Comparison of ENCODE assay signal across 16 cellular contexts in genomic region chr2:2577366-2577765, GRCh38.
DNase-seq lines count a peak whose midpoint lies in the region; ATAC-seq, FAIRE-seq and TF ChIP-seq lines count a peak whose summit lies in the region.
"Had no signal": no experiment of that assay in that cellular context is flagged by ENCODE, and none has a peak within 500 bp of the region (broad histone marks: within the 10 kb centered on the region; RNA-seq: fewer than 3 reads in every experiment).

No MANE protein-coding gene starts in this region.

- H3K9ac ChIP-seq in rectal smooth muscle tissue (ENCODE audit: low read length) = no peak overlapping the region

- H3K4me3 ChIP-seq in rectal smooth muscle tissue (ENCODE audit: low read length) (no peak overlapping the region), gastroesophageal sphincter (no peak overlapping the region)
- H3K4me3 ChIP-seq: MG63 had no signal

- peak overlapping the region; percentile 28 for H3K27ac ChIP-seq in rectal smooth muscle tissue (ENCODE audit: low read depth, low read length)
- H3K27ac ChIP-seq in gastroesophageal sphincter = no peak overlapping the region

- TF ChIP-seq POLR2A in gastroesophageal sphincter (IDR thresholded peaks at IDR 0.05) = no peak

- H3K27me3 ChIP-seq in rectal smooth muscle tissue (ENCODE audit: control insufficient read depth, insufficient read depth, low read length) (peaks cover 1% of the 10 kb centered on the region), gastroesophageal sphincter (no peaks in the 10 kb centered on the region)
- H3K27me3 ChIP-seq: MG63 had no signal

- FAIRE-seq in frontal cortex (lab: Jason Lieb, UNC) = no peak

- DNase-seq in NCI-H1092 (lab: John Stamatoyannopoulos, UW) = peak; percentile 72
- DNase-seq in NCI-H69 (lab: John Stamatoyannopoulos, UW) = peak; percentile 86
- DNase-seq in frontal cortex (ENCODE audit: low spot score in 2 of 2) = peak; percentile 70 to 71
- no peak for DNase-seq in central memory CD4-positive, alpha-beta T cell
- DNase-seq in hepatic stellate cell (ENCODE audit: low spot score) = no peak
- DNase-seq: activated CD8-positive, alpha-beta T cell treated with anti-CD3 and anti-CD28 coated beads for 36 hours; activated naive CD4-positive, alpha-beta T cell treated with anti-CD3 and anti-CD28 coated beads, Interleukin-2, amount 10 ng/mL, durations not matched to agents 7 days and 5 days; CD4-positive, CD25-positive, alpha-beta regulatory T cell; foreskin fibroblast; MG63; stimulated activated CD4-positive, alpha-beta T cell treated with anti-CD3 and anti-CD28 coated beads, Interleukin-4, amount 100 ng/mL, for 1 hour; stimulated activated naive CD8-positive, alpha-beta T cell treated with anti-CD3 and anti-CD28 coated beads, Interleukin-15, Interleukin-2, amounts not matched to agents 100 U/mL and 50 U/mL, for 24 hours; T1000 had no signal

- WGBS in gastroesophageal sphincter (ENCODE audit: low coverage in 1 of 2), 2 donors = 52 to 71% methylated on average over 5 to 13 of the region's 13 CpGs

- no peak for TF ChIP-seq EP300 in gastroesophageal sphincter (IDR thresholded peaks at IDR 0.05)

- TF ChIP-seq CTCF in gastroesophageal sphincter (IDR thresholded peaks at IDR 0.05) = no peak

- H3K4me1 ChIP-seq in rectal smooth muscle tissue (ENCODE audit: control insufficient read depth, insufficient read depth, low read length) = no peaks in the 10 kb centered on the region
- no peaks in the 10 kb centered on the region for H3K4me1 ChIP-seq in gastroesophageal sphincter

- no peaks in the 10 kb centered on the region for H3K9me3 ChIP-seq in gastroesophageal sphincter
- H3K9me3 ChIP-seq: MG63 had no signal

- H3K36me3 ChIP-seq in rectal smooth muscle tissue (ENCODE audit: control insufficient read depth, insufficient read depth, low read length) (no peaks in the 10 kb centered on the region), gastroesophageal sphincter (no peaks in the 10 kb centered on the region)
- H3K36me3 ChIP-seq: MG63 had no signal

- no peak for ATAC-seq in HG02981 (IDR thresholded peaks at IDR 0.05; ENCODE audit: unreplicated experiment)
- ATAC-seq in gastroesophageal sphincter = no peak
- ATAC-seq: activated CD8-positive, alpha-beta T cell treated with anti-CD3 and anti-CD28 coated beads for 36 hours; stimulated activated naive CD8-positive, alpha-beta T cell treated with anti-CD3 and anti-CD28 coated beads, Interleukin-15, Interleukin-2, amounts not matched to agents 100 U/mL and 50 U/mL, for 24 hours had no signal

Comparison
In these comparisons a context has a peak if more than half of its experiments do, and no peak if none do; other contexts are left out.
1. DNase-seq: peak in NCI-H1092 (single experiment), NCI-H69 (single experiment) and frontal cortex (2 of 2); none in central memory CD4-positive, alpha-beta T cell (single experiment) and hepatic stellate cell (single experiment).